ENCODE assay signal across 13 cellular contexts in the genomic region with DNA sequence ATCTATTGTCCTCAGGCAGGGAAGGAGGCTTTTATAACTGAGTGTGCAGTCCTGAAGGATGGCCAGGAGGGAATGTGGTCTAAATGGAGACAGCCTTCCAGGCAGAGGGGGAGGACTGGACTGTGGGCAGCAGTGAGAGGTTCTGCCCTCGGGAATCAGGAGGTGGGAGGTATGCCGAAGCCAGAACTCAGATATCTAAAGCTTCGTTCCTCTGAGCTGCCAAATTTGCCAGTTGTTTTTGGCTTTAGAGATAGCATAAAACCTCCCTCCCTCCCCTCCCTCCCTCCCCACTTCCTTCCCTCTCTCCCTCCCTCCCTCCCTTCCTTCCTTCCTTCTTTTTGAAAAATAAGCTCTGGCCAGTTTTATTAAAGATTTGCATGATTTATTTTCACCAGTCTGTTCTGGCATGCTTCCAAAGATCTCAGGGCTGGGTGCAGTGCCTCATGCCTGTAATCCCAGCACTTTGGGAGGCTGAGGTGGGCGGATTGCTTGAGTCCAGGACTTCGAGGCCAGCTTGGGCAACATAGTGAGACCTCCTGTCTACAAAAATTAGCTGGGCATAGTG. TPM values are rescaled to one million over a fixed set of nuclear protein-coding genes. Genes with fewer than 3 reads are reported as not detected.
DNase-seq lines count a peak whose midpoint lies in the region; ATAC-seq and TF ChIP-seq lines count a peak whose summit lies in the region.
"Had no signal": no experiment of that assay in that cellular context is flagged by ENCODE, and none has a peak within 500 bp of the region (broad histone marks: within the 10 kb centered on the region; RNA-seq: fewer than 3 reads in every experiment).

No MANE protein-coding gene starts in this region.

- H3K27ac ChIP-seq in BLaER1 treated with 17β-estradiol and CSF1 and Interleukin-3, amounts not matched to agents 10 nM and 100 nM = peak overlapping the region in 2 of 11 experiments; percentile 52 to 58; a peak in 3 of 22 replicates
- H3K27ac ChIP-seq in SK-N-SH (ENCODE audit: low read depth in 2 of 2, low read length in 1 of 2) (peak overlapping the region; percentile 17 to 62; a peak in 2 of 4 replicates), parathyroid adenoma (peak overlapping the region; percentile 69)

- no peaks in the 10 kb centered on the region for H3F3A ChIP-seq in SK-N-SH (replicated peaks; ENCODE audit: insufficient read depth)

- H3K9me2 ChIP-seq in SK-N-SH = no peaks in the 10 kb centered on the region

- H3K79me2 ChIP-seq in SK-N-SH (ENCODE audit: insufficient read depth) = no peaks in the 10 kb centered on the region
- H3K79me2 ChIP-seq in parathyroid adenoma = no peaks in the 10 kb centered on the region

- H3K4me1 ChIP-seq in BLaER1 treated with 17β-estradiol and CSF1 and Interleukin-3, amounts not matched to agents 10 nM and 100 nM = peaks cover 8 to 23% (median 20%) of the 10 kb centered on the region in 10 experiments
- H3K4me1 ChIP-seq in SK-N-SH (ENCODE audit: control insufficient read depth in 1 of 2, insufficient read depth in 2 of 2, low read depth in 1 of 2, low read length in 1 of 2) (peaks cover 21 to 22% of the 10 kb centered on the region in 2 experiments; a peak in 3 of 4 replicates), parathyroid adenoma (peaks cover 20% of the 10 kb centered on the region)

- no peak overlapping the region for H3K9ac ChIP-seq in BLaER1 treated with 17β-estradiol and CSF1 and Interleukin-3, amounts not matched to agents 10 nM and 100 nM
- no peak overlapping the region for H3K9ac ChIP-seq in SK-N-SH
- no peak overlapping the region for H3K9ac ChIP-seq in parathyroid adenoma

- no peaks in the 10 kb centered on the region for H3K27me3 ChIP-seq in BLaER1 treated with 17β-estradiol and CSF1 and Interleukin-3, amounts not matched to agents 10 nM and 100 nM
- H3K27me3 ChIP-seq in SK-N-SH (ENCODE audit: insufficient read depth) = no peaks in the 10 kb centered on the region
- no peaks in the 10 kb centered on the region for H3K27me3 ChIP-seq in parathyroid adenoma (ENCODE audit: control insufficient read depth, insufficient read depth, low read length)

- no peaks in the 10 kb centered on the region; a peak in 1 of 22 replicates for H3K36me3 ChIP-seq in BLaER1 treated with 17β-estradiol and CSF1 and Interleukin-3, amounts not matched to agents 10 nM and 100 nM
- H3K36me3 ChIP-seq in SK-N-SH (replicated peaks in 1 of 2; ENCODE audit: control insufficient read depth in 1 of 2, insufficient read depth in 2 of 2, low read length in 1 of 2) (no peaks in the 10 kb centered on the region), parathyroid adenoma (ENCODE audit: control insufficient read depth, insufficient read depth, low read length) (no peaks in the 10 kb centered on the region)

- DNase-seq in SK-N-SH (peak; percentile 65), fibroblast of the conjunctiva (ENCODE audit: low read depth) (peak; percentile 38), GM10248 (ENCODE audit: extremely low spot score) (no peak)
- DNase-seq in activated CD8-positive, alpha-beta memory T cell treated with anti-CD3 and anti-CD28 coated beads, Interleukin-2, amount 10 ng/mL, durations not matched to agents 7 days and 5 days = no peak
- DNase-seq: activated CD4-positive, alpha-beta T cell treated with anti-CD3 and anti-CD28 coated beads for 36 hours; activated naive CD4-positive, alpha-beta T cell; CD4-positive, CD25-positive, alpha-beta regulatory T cell; NCI-H2171 had no signal

- CTCF ChIA-PET in SK-N-SH (lab: Yijun Ruan, JAX) = interaction anchor here (0.9 kb wide), 1 partner anchor 21 kb away, joined by 3 read pairs; no protein-coding TSS in a partner anchor
- CTCF ChIA-PET in GM10248 (lab: Yijun Ruan, JAX) = no interaction called here
- CTCF ChIA-PET in activated CD8-positive, alpha-beta memory T cell treated with anti-CD3 and anti-CD28 coated beads, Interleukin-2, amount 10 ng/mL, durations not matched to agents 7 days and 5 days (lab: Charles Lee) = no interaction called here

- no peak overlapping the region for H3K27ac Mint-ChIP-seq in activated CD8-positive, alpha-beta memory T cell treated with anti-CD3 and anti-CD28 coated beads, Interleukin-2, amount 10 ng/mL, durations not matched to agents 7 days and 5 days
- H3K27ac Mint-ChIP-seq: activated CD4-positive, alpha-beta T cell treated with anti-CD3 and anti-CD28 coated beads for 36 hours; CD4-positive, CD25-positive, alpha-beta regulatory T cell had no signal

- no peak overlapping the region for H3K4me3 ChIP-seq in BLaER1 treated with 17β-estradiol and CSF1 and Interleukin-3, amounts not matched to agents 10 nM and 100 nM
- H3K4me3 ChIP-seq in SK-N-SH (ENCODE audit: low read depth in 2 of 2, low read length in 1 of 2) (no peak overlapping the region), parathyroid adenoma (ENCODE audit: low read depth, low read length) (no peak overlapping the region)

- ATAC-seq in HG02885 (IDR thresholded peaks at IDR 0.05; ENCODE audit: poor library complexity, unreplicated experiment) (no peak), GM18868 (IDR thresholded peaks at IDR 0.05; ENCODE audit: unreplicated experiment) (no peak)
- no peak for ATAC-seq in activated CD8-positive, alpha-beta memory T cell treated with anti-CD3 and anti-CD28 coated beads, Interleukin-2, amount 10 ng/mL, durations not matched to agents 7 days and 5 days
- ATAC-seq: activated CD4-positive, alpha-beta T cell treated with anti-CD3 and anti-CD28 coated beads for 36 hours had no signal

- peaks cover 12 to 27% (median 16%) of the 10 kb centered on the region in 11 experiments for H3K9me3 ChIP-seq in BLaER1 treated with 17β-estradiol and CSF1 and Interleukin-3, amounts not matched to agents 10 nM and 100 nM (replicated peaks in 1 of 11)
- no peaks in the 10 kb centered on the region for H3K9me3 ChIP-seq in SK-N-SH
- no peaks in the 10 kb centered on the region for H3K9me3 ChIP-seq in parathyroid adenoma (ENCODE audit: control insufficient read depth, low read length)

- no peak for TF ChIP-seq RAD21 in SK-N-SH (IDR thresholded peaks at IDR 0.05; ENCODE audit: low read length)

- POLR2A ChIA-PET in SK-N-SH (lab: Yijun Ruan, JAX) (no interaction called here), GM10248 (lab: Yijun Ruan, JAX) (interaction anchor here (0.6 kb wide), 1 partner anchor 41 kb away, joined by 5 read pairs; no protein-coding TSS in a partner anchor)

- 31% methylated on average over 5 of the region's 5 CpGs for WGBS in SK-N-SH (ENCODE audit: low lambda C conversion rate)

- no peaks in the 10 kb centered on the region for H3K9me3 Mint-ChIP-seq in activated CD8-positive, alpha-beta memory T cell treated with anti-CD3 and anti-CD28 coated beads, Interleukin-2, amount 10 ng/mL, durations not matched to agents 7 days and 5 days (ENCODE audit: low read depth)

- H3K36me3 Mint-ChIP-seq in activated CD8-positive, alpha-beta memory T cell treated with anti-CD3 and anti-CD28 coated beads, Interleukin-2, amount 10 ng/mL, durations not matched to agents 7 days and 5 days = no peaks in the 10 kb centered on the region
- H3K36me3 Mint-ChIP-seq: CD4-positive, CD25-positive, alpha-beta regulatory T cell had no signal

- TF ChIP-seq CTCF in SK-N-SH (IDR thresholded peaks at IDR 0.05) (no peak), parathyroid adenoma (IDR thresholded peaks at IDR 0.05) (no peak), GM10248 (IDR thresholded peaks at IDR 0.05; ENCODE audit: control extremely low read depth, extremely low read depth, low read depth, missing control alignments) (no peak)

- H3K27me3 Mint-ChIP-seq in activated CD8-positive, alpha-beta memory T cell treated with anti-CD3 and anti-CD28 coated beads, Interleukin-2, amount 10 ng/mL, durations not matched to agents 7 days and 5 days = peaks cover 66% of the 10 kb centered on the region

- no peak overlapping the region for H3K4me3 Mint-ChIP-seq in activated CD8-positive, alpha-beta memory T cell treated with anti-CD3 and anti-CD28 coated beads, Interleukin-2, amount 10 ng/mL, durations not matched to agents 7 days and 5 days
- H3K4me3 Mint-ChIP-seq: activated CD4-positive, alpha-beta T cell treated with anti-CD3 and anti-CD28 coated beads for 36 hours; CD4-positive, CD25-positive, alpha-beta regulatory T cell had no signal

- H3K4me2 ChIP-seq in BLaER1 treated with 17β-estradiol and CSF1 and Interleukin-3, amounts not matched to agents 10 nM and 100 nM = peak overlapping the region in 10 of 11 experiments; percentile 40 to 64 (median 57); a peak in 19 of 22 replicates
- H3K4me2 ChIP-seq in SK-N-SH (no peak overlapping the region), parathyroid adenoma (ENCODE audit: low read length) (no peak overlapping the region)

- peaks cover 11% of the 10 kb centered on the region for H3K4me1 Mint-ChIP-seq in activated CD8-positive, alpha-beta memory T cell treated with anti-CD3 and anti-CD28 coated beads, Interleukin-2, amount 10 ng/mL, durations not matched to agents 7 days and 5 days

- TF ChIP-seq EP300 in SK-N-SH (IDR thresholded peaks at IDR 0.05; ENCODE audit: borderline replicate concordance in 1 of 2, low read depth in 1 of 2, low read length in 1 of 2) = no peak

- H2AFZ ChIP-seq in SK-N-SH (ENCODE audit: low read depth) (no peak overlapping the region), parathyroid adenoma (no peak overlapping the region)

- no peaks in the 10 kb centered on the region for H4K20me1 ChIP-seq in BLaER1 treated with 17β-estradiol and CSF1 and Interleukin-3, amounts not matched to agents 10 nM and 100 nM
- H4K20me1 ChIP-seq in SK-N-SH (ENCODE audit: insufficient read depth) = no peaks in the 10 kb centered on the region

TF ChIP-seq in SK-N-SH, 30 proteins besides CTCF, POLR2A, EP300 and RAD21 (continues in another document):
- TF ChIP-seq, protein P1, sequence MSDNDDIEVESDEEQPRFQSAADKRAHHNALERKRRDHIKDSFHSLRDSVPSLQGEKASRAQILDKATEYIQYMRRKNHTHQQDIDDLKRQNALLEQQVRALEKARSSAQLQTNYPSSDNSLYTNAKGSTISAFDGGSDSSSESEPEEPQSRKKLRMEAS (IDR thresholded peaks at IDR 0.05; ENCODE audit: low read depth) = 0 out of 2 replicates have a peak, but pooled peaks have one; percentile 22
- peak; percentile 30; the same call in 1 of the 2 replicates for TF ChIP-seq NFIC (IDR thresholded peaks at IDR 0.05; ENCODE audit: borderline replicate concordance)

RNA-seq across cellular contexts. Expression of a gene that starts 2.4 kb away (rescaled TPM):
- 0.03 TPM in 1 of 2 replicates, not detected in the other for polyA plus RNA-seq in SK-N-SH (2012; rRNA removed)
- 0.01 and 0.03 TPM in 2 replicates for polyA plus RNA-seq in SK-N-SH (2012; cell fraction: cytosol; rRNA removed)
- polyA plus RNA-seq in SK-N-SH (2012; cell fraction: nucleus; rRNA removed) = not detected in 2 replicates
- total RNA-seq in activated CD8-positive, alpha-beta memory T cell treated with anti-CD3 and anti-CD28 coated beads, Interleukin-2, amount 10 ng/mL, durations not matched to agents 7 days and 5 days = under 1 TPM; 0.38 to 0.59 TPM
- total RNA-seq: activated CD4-positive, alpha-beta T cell treated with anti-CD3 and anti-CD28 coated beads for 36 hours; CD4-positive, CD25-positive, alpha-beta regulatory T cell had no signal

RNA-seq across cellular contexts. Expression of a gene that starts 24.0 kb away (rescaled TPM):
- not detected in 2 replicates for polyA plus RNA-seq in SK-N-SH (2012; rRNA removed)
- not detected in 2 replicates for polyA plus RNA-seq in SK-N-SH (2012; cell fraction: cytosol; rRNA removed)
- not detected in 2 replicates for polyA plus RNA-seq in SK-N-SH (2012; cell fraction: nucleus; rRNA removed)
- not detected for total RNA-seq in activated CD8-positive, alpha-beta memory T cell treated with anti-CD3 and anti-CD28 coated beads, Interleukin-2, amount 10 ng/mL, durations not matched to agents 7 days and 5 days
- total RNA-seq: activated CD4-positive, alpha-beta T cell treated with anti-CD3 and anti-CD28 coated beads for 36 hours; CD4-positive, CD25-positive, alpha-beta regulatory T cell; liver had no signal
- polyA plus RNA-seq: CD4-positive, CD25-positive, alpha-beta regulatory T cell had no signal

Comparison
In these comparisons a context has a peak if more than half of its experiments do, and no peak if none do; other contexts are left out.
1. H3K4me2 ChIP-seq: peak in BLaER1 treated with 17β-estradiol and CSF1 and Interleukin-3, amounts not matched to agents 10 nM and 100 nM (10 of 11); none in SK-N-SH (single experiment) and parathyroid adenoma (single experiment).
2. DNase-seq: peak in SK-N-SH (single experiment) and fibroblast of the conjunctiva (single experiment); none in GM10248 (single experiment) and activated CD8-positive, alpha-beta memory T cell treated with anti-CD3 and anti-CD28 coated beads, Interleukin-2, amount 10 ng/mL, durations not matched to agents 7 days and 5 days (single experiment).